ENCODE assay signal across 8 cellular contexts in the genomic region with DNA sequence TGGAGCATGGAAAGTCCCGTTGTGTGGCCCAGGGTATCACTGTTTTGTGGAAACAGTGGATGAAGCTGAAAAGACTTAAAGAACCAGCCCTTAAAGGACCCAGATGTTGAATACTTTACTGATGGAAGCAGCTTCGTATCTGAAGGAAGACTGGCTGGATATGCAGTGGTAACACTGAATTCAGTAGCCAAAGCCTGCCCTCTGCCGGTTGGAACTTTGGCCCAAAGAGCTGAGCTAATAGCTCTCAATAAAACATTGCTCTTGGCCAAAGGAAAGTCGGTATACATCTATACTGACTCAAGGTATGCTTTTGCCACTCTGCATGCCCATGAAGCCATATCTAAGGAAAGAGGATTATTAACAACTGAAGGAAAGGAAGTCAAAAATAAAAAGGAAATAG.
A peak's percentile ranks its signal among the peaks of the same experiment; 100 is the strongest.
DNase-seq lines count a peak whose midpoint lies in the region; ATAC-seq and TF ChIP-seq lines count a peak whose summit lies in the region.

No MANE protein-coding gene starts in this region.

- 34 to 38% methylated on average over 4 of the region's 4 CpGs for whole genome bisulfite sequencing in heart right ventricle, 2 donors

- H3K4me1 ChIP-seq in heart right ventricle = peaks cover 0 to under 1% (median 0%) of the 10 kb centered on the region in 9 donors

- no peak overlapping the region for H3K4me3 ChIP-seq in heart right ventricle

- H3K9me3 ChIP-seq in heart right ventricle = no peaks in the 10 kb centered on the region

- TF ChIP-seq CTCF in heart right ventricle (IDR thresholded peaks at IDR 0.05) = peak; percentile 22 to 71 (median 62)

- peak; percentile 71 for ATAC-seq in GM21515 (IDR thresholded peaks at IDR 0.05; ENCODE audit: unreplicated experiment)
- ATAC-seq in heart right ventricle = peak in 6 of 8 donors; percentile 49 to 84 (median 55)
- no peak for ATAC-seq in GM18907 (IDR thresholded peaks at IDR 0.05; ENCODE audit: unreplicated experiment)
- ATAC-seq in GM18868 (IDR thresholded peaks at IDR 0.05; ENCODE audit: unreplicated experiment) = no peak

- H3K27me3 ChIP-seq in heart right ventricle = no peaks in the 10 kb centered on the region

- no peaks in the 10 kb centered on the region for H3K36me3 ChIP-seq in heart right ventricle

- intact Hi-C loops in heart right ventricle (cut with DNase I) = loop anchor here (1.0 to 10.0 kb wide), 10 partner anchors 419 to 802 kb away; no protein-coding TSS in a partner anchor

- DNase-seq in AG20443 (ENCODE audit: low spot score) (peak; percentile 16), NCI-H2171 (lab: John Stamatoyannopoulos, UW) (peak; percentile 16), heart right ventricle (peak; percentile 56 to 60), putamen (ENCODE audit: low spot score) (peak; percentile 4)
- DNase-seq in activated T-cell treated with anti-CD3 and anti-CD28 coated beads, Interleukin-2, amount 50 U/mL, for 48 hours = peak; percentile 38 to 43

- no peak overlapping the region for H3K27ac ChIP-seq in heart right ventricle

Comparison
In these comparisons a context has a peak if more than half of its experiments do, and no peak if none do; other contexts are left out.
1. DNase-seq: peak in every context shown above with its lines; median percentile 58 in heart right ventricle; 40 in activated T-cell treated with anti-CD3 and anti-CD28 coated beads, Interleukin-2, amount 50 U/mL, for 48 hours; 16 in AG20443; 16 in NCI-H2171; 4 in putamen.
2. ATAC-seq: peak in GM21515 (single experiment) and heart right ventricle (6 of 8); none in GM18907 (single experiment) and GM18868 (single experiment).